8 cellular contexts compared by ENCODE assay signal in the genomic region with DNA sequence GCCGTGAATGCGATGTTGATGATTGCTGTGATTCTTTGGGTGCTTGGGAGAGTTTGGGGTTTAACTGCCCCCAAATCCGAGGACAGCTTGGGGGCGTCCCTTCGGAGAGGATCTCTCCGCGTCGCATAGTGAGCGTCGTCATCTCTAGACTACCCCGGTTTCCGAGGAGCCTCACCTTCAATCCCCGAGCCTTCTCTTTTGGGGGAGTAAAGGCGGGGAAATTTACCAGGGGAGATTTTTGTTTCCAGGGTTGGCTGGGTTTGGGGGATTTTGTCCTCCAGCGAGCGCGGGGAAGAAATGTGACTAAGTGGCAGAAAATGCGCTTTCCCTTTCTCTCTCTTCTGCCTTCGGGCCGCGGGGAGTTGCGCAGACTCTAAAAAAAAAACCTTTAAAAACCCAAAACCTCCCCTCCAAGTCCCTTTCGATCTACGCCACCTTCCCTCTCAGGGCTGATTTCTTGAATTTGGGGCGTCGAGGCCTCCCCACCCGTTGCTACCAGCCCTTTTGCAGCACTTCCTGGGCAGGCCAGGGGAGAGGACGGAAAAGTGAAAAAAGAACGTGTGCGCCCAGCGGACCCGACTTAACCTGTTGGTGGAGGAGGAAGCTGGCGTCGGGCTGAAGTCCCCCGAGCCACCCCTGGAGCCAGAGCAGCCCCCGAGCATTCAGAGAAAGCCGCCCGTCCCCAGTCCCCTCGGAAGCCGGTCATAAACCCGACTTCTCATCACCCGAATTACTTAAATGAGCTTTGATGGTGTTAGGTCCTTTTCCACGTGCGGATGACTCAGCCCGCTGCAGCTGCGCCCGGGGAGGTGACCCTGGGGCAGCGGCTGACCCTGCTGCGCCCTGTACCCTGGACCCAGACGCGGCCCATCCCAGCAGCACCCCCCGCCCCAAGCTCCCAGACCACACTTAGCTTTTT. TPM values are rescaled to one million over a fixed set of nuclear protein-coding genes. Genes with fewer than 3 reads are reported as not detected.
DNase-seq lines count a peak whose midpoint lies in the region; ATAC-seq and TF ChIP-seq lines count a peak whose summit lies in the region.

No MANE protein-coding gene starts in this region.

- peak overlapping the region; percentile 72 for H3K4me3 Mint-ChIP-seq in activated CD4-positive, alpha-beta T cell treated with anti-CD3 and anti-CD28 coated beads for 36 hours
- peak overlapping the region; percentile 62 for H3K4me3 Mint-ChIP-seq in activated CD4-positive, alpha-beta T cell treated with anti-CD3 and anti-CD28 coated beads, Interleukin-2, amount 10 ng/mL, durations not matched to agents 7 days and 5 days
- peak overlapping the region; percentile 77 for H3K4me3 Mint-ChIP-seq in osteocyte (ENCODE audit: unreplicated experiment)

- POLR2A ChIA-PET in activated CD4-positive, alpha-beta T cell treated with anti-CD3 and anti-CD28 coated beads for 36 hours (lab: Charles Lee), result interaction anchor here (0.6 to 0.7 kb wide), 2 partner anchors 73 to 75 kb away, joined by 3 to 5 read pairs; no protein-coding TSS in a partner anchor
- POLR2A ChIA-PET in activated CD4-positive, alpha-beta T cell treated with anti-CD3 and anti-CD28 coated beads, Interleukin-2, amount 10 ng/mL, durations not matched to agents 7 days and 5 days (lab: Charles Lee), result no interaction called here

- peaks cover 5% of the 10 kb centered on the region for H3K36me3 Mint-ChIP-seq in activated CD4-positive, alpha-beta T cell treated with anti-CD3 and anti-CD28 coated beads for 36 hours (ENCODE audit: low read depth)
- peaks cover 3% of the 10 kb centered on the region for H3K36me3 Mint-ChIP-seq in activated CD4-positive, alpha-beta T cell treated with anti-CD3 and anti-CD28 coated beads, Interleukin-2, amount 10 ng/mL, durations not matched to agents 7 days and 5 days (ENCODE audit: low read depth)
- peaks cover 30% of the 10 kb centered on the region for H3K36me3 Mint-ChIP-seq in osteocyte (ENCODE audit: unreplicated experiment)

- peak overlapping the region; percentile 81 for H3K9ac ChIP-seq in fibroblast of lung (ENCODE audit: insufficient read depth, low read length)

- peaks cover 10% of the 10 kb centered on the region for H3K36me3 ChIP-seq in fibroblast of lung (ENCODE audit: control insufficient read depth, insufficient read depth, low read length)

- H3K4me1 ChIP-seq in fibroblast of lung (ENCODE audit: control insufficient read depth, extremely low read depth, insufficient read depth, low read length), result peaks cover 30% of the 10 kb centered on the region

- H2AFZ ChIP-seq in fibroblast of lung (ENCODE audit: low read length), result no peak overlapping the region

- peaks cover 94% of the 10 kb centered on the region for H3K79me2 ChIP-seq in fibroblast of lung (ENCODE audit: control insufficient read depth, insufficient read depth, low read length)

- H3K27ac ChIP-seq in fibroblast of lung (ENCODE audit: insufficient read depth, low read length), result peak overlapping the region; percentile 99

- peaks cover 22% of the 10 kb centered on the region for H3K4me1 Mint-ChIP-seq in activated CD4-positive, alpha-beta T cell treated with anti-CD3 and anti-CD28 coated beads for 36 hours
- H3K4me1 Mint-ChIP-seq in activated CD4-positive, alpha-beta T cell treated with anti-CD3 and anti-CD28 coated beads, Interleukin-2, amount 10 ng/mL, durations not matched to agents 7 days and 5 days, result peaks cover 19% of the 10 kb centered on the region
- H3K4me1 Mint-ChIP-seq in osteocyte (ENCODE audit: unreplicated experiment), result peaks cover 59% of the 10 kb centered on the region

- H3K9me3 Mint-ChIP-seq in activated CD4-positive, alpha-beta T cell treated with anti-CD3 and anti-CD28 coated beads for 36 hours (ENCODE audit: low read depth), result no peaks in the 10 kb centered on the region
- H3K9me3 Mint-ChIP-seq in activated CD4-positive, alpha-beta T cell treated with anti-CD3 and anti-CD28 coated beads, Interleukin-2, amount 10 ng/mL, durations not matched to agents 7 days and 5 days, result no peaks in the 10 kb centered on the region
- no peaks in the 10 kb centered on the region for H3K9me3 Mint-ChIP-seq in osteocyte (ENCODE audit: unreplicated experiment)

- peak; percentile 59 for ATAC-seq in activated CD4-positive, alpha-beta T cell treated with anti-CD3 and anti-CD28 coated beads for 36 hours
- no peak for ATAC-seq in GM18858 (IDR thresholded peaks at IDR 0.05; ENCODE audit: unreplicated experiment)

- intact Hi-C loops in activated CD4-positive, alpha-beta T cell treated with anti-CD3 and anti-CD28 coated beads for 36 hours (cut with DNase I, micrococcal nuclease), result loop anchor here in 1 of 2 experiments (1.0 to 2.0 kb wide), 2 partner anchors 18 to 85 kb away; partner anchors contain the start of gene NFIX

- no peak for TF ChIP-seq CTCF in fibroblast of lung (conservative IDR thresholded peaks at IDR 0.05 in 1 of 2, IDR thresholded peaks at IDR 0.05 in 1 of 2; ENCODE audit: low read depth in 1 of 2, low read length in 2 of 2)
- TF ChIP-seq CTCF in osteocyte (IDR thresholded peaks at IDR 0.05), result no peak

- H3K9me3 ChIP-seq in fibroblast of lung (ENCODE audit: control insufficient read depth, insufficient read depth, low read depth, low read length), result no peaks in the 10 kb centered on the region

- H3K27me3 Mint-ChIP-seq in activated CD4-positive, alpha-beta T cell treated with anti-CD3 and anti-CD28 coated beads for 36 hours, result peaks cover 63% of the 10 kb centered on the region
- peaks cover 74% of the 10 kb centered on the region for H3K27me3 Mint-ChIP-seq in activated CD4-positive, alpha-beta T cell treated with anti-CD3 and anti-CD28 coated beads, Interleukin-2, amount 10 ng/mL, durations not matched to agents 7 days and 5 days
- H3K27me3 Mint-ChIP-seq in osteocyte (ENCODE audit: unreplicated experiment), result peaks cover 71% of the 10 kb centered on the region

- H4K20me1 ChIP-seq in fibroblast of lung (ENCODE audit: control insufficient read depth, extremely low read depth, insufficient read depth, low read length), result no peaks in the 10 kb centered on the region

- peak; percentile 67 for DNase-seq in activated CD4-positive, alpha-beta T cell treated with anti-CD3 and anti-CD28 coated beads for 36 hours
- no peak for DNase-seq in activated CD4-positive, alpha-beta T cell treated with anti-CD3 and anti-CD28 coated beads for 1 hour
- DNase-seq in activated CD4-positive, alpha-beta T cell treated with anti-CD3 and anti-CD28 coated beads, Interleukin-2, amount 10 ng/mL, durations not matched to agents 7 days and 5 days, result peak; percentile 22
- DNase-seq in fibroblast of lung (ENCODE audit: low read depth in 2 of 2) (peak; percentile 79 to 81), osteocyte (ENCODE audit: extremely low spot score, unreplicated experiment) (no peak), HT-29 (ENCODE audit: low spot score) (no peak)
- no peak for DNase-seq in effector CD8-positive, alpha-beta T cell (lab: John Stamatoyannopoulos, UW)

- CTCF ChIA-PET in activated CD4-positive, alpha-beta T cell treated with anti-CD3 and anti-CD28 coated beads for 36 hours (lab: Charles Lee), result interaction anchor here (0.9 to 2.4 kb wide), 12 partner anchors 13 to 165 kb away, joined by 3 to 17 read pairs (median 4); no protein-coding TSS in a partner anchor
- CTCF ChIA-PET in activated CD4-positive, alpha-beta T cell treated with anti-CD3 and anti-CD28 coated beads, Interleukin-2, amount 10 ng/mL, durations not matched to agents 7 days and 5 days (lab: Charles Lee), result interaction anchor here (0.6 to 2.4 kb wide), 10 partner anchors 9 to 1568 kb away, joined by 3 to 10 read pairs (median 4); no protein-coding TSS in a partner anchor

- H3K27ac Mint-ChIP-seq in activated CD4-positive, alpha-beta T cell treated with anti-CD3 and anti-CD28 coated beads for 36 hours, result peak overlapping the region; percentile 79
- H3K27ac Mint-ChIP-seq in activated CD4-positive, alpha-beta T cell treated with anti-CD3 and anti-CD28 coated beads, Interleukin-2, amount 10 ng/mL, durations not matched to agents 7 days and 5 days, result peak overlapping the region; percentile 73
- peak overlapping the region; percentile 91 for H3K27ac Mint-ChIP-seq in osteocyte (ENCODE audit: unreplicated experiment)

- H3K27me3 ChIP-seq in fibroblast of lung (ENCODE audit: control insufficient read depth, insufficient read depth, low read length), result no peaks in the 10 kb centered on the region

- peak overlapping the region; percentile 19 to 63 (median 55) for H3K4me3 ChIP-seq in fibroblast of lung (replicated peaks in 1 of 4; ENCODE audit: control extremely low read depth in 1 of 4, insufficient read depth in 1 of 4, low read depth in 3 of 4, low read length in 4 of 4)

- peak overlapping the region; percentile 100 for H3K4me2 ChIP-seq in fibroblast of lung (ENCODE audit: extremely low read depth, insufficient read depth, low read length)

RNA-seq across cellular contexts. Expression of gene NFIX, which starts 17.7 kb away (rescaled TPM):
- 1 to 10 TPM; 4.3 to 4.8 TPM for total RNA-seq in activated CD4-positive, alpha-beta T cell treated with anti-CD3 and anti-CD28 coated beads for 36 hours
- 1 to 10 TPM; 1.2 to 1.5 TPM for total RNA-seq in activated CD4-positive, alpha-beta T cell treated with anti-CD3 and anti-CD28 coated beads, Interleukin-2, amount 10 ng/mL, durations not matched to agents 7 days and 5 days
- 55.2 and 74.8 TPM in 2 replicates for total RNA-seq in fibroblast of lung
- polyA plus RNA-seq in fibroblast of lung, result 35.7 and 75.9 TPM in 2 replicates
- 139 and 196 TPM in 2 replicates for polyA plus RNA-seq in fibroblast of lung (2012)
- polyA minus RNA-seq in fibroblast of lung (ENCODE audit: low replicate concordance), result 272 and 385 TPM in 2 replicates
- total RNA-seq in osteocyte, result 87.0 and 93.7 TPM in 2 replicates
- total RNA-seq in HT-29 (2014; rRNA removed; shearing (Covaris generic)), result 22.4 and 32.3 TPM in 2 replicates

RNA-seq across cellular contexts. Expression of gene DAND5, which starts 43.6 kb away (rescaled TPM):
- under 1 TPM; 0.21 to 0.25 TPM for total RNA-seq in activated CD4-positive, alpha-beta T cell treated with anti-CD3 and anti-CD28 coated beads for 36 hours
- total RNA-seq in activated CD4-positive, alpha-beta T cell treated with anti-CD3 and anti-CD28 coated beads, Interleukin-2, amount 10 ng/mL, durations not matched to agents 7 days and 5 days, result under 1 TPM; 0.15 to 0.20 TPM
- total RNA-seq in fibroblast of lung (not detected in 2 replicates), osteocyte (not detected in 2 replicates)
- polyA plus RNA-seq in fibroblast of lung, result 0.03 TPM in 1 of 2 replicates, not detected in the other
- polyA plus RNA-seq in fibroblast of lung (2012), result not detected in 2 replicates
- not detected in 2 replicates for polyA minus RNA-seq in fibroblast of lung (ENCODE audit: low replicate concordance)
- 0.31 TPM in 1 of 2 replicates, not detected in the other for total RNA-seq in HT-29 (2014; rRNA removed; shearing (Covaris generic))

RNA-seq across cellular contexts. Expression of gene GADD45GIP1, which starts 55.9 kb away (rescaled TPM):
- total RNA-seq in activated CD4-positive, alpha-beta T cell treated with anti-CD3 and anti-CD28 coated beads for 36 hours, result 10 to 100 TPM; 31.1 to 36.3 TPM
- total RNA-seq in activated CD4-positive, alpha-beta T cell treated with anti-CD3 and anti-CD28 coated beads, Interleukin-2, amount 10 ng/mL, durations not matched to agents 7 days and 5 days, result 10 to 100 TPM; 14.9 to 16.5 TPM
- total RNA-seq in fibroblast of lung (17.7 and 19.7 TPM in 2 replicates), osteocyte (24.0 and 24.6 TPM in 2 replicates)
- polyA plus RNA-seq in fibroblast of lung, result 19.5 and 28.2 TPM in 2 replicates
- polyA plus RNA-seq in fibroblast of lung (2012), result 51.3 and 70.6 TPM in 2 replicates
- polyA minus RNA-seq in fibroblast of lung (ENCODE audit: low replicate concordance), result 2.0 and 6.3 TPM in 2 replicates
- total RNA-seq in HT-29 (2014; rRNA removed; shearing (Covaris generic)), result 75.2 and 80.9 TPM in 2 replicates

Comparison
In these comparisons a context has a peak if more than half of its experiments do, and no peak if none do; other contexts are left out.
1. DNase-seq: peak in activated CD4-positive, alpha-beta T cell treated with anti-CD3 and anti-CD28 coated beads for 36 hours (single experiment), activated CD4-positive, alpha-beta T cell treated with anti-CD3 and anti-CD28 coated beads, Interleukin-2, amount 10 ng/mL, durations not matched to agents 7 days and 5 days (single experiment) and fibroblast of lung (2 of 2); none in activated CD4-positive, alpha-beta T cell treated with anti-CD3 and anti-CD28 coated beads for 1 hour (single experiment), osteocyte (single experiment), HT-29 (single experiment) and effector CD8-positive, alpha-beta T cell (single experiment).
2. Peak in every context shown above with its lines, with median percentiles within 50 percentile points of each other: H3K27ac Mint-ChIP-seq and H3K4me3 Mint-ChIP-seq.